ENCODE assay signal across 1 cellular context in the genomic region with DNA sequence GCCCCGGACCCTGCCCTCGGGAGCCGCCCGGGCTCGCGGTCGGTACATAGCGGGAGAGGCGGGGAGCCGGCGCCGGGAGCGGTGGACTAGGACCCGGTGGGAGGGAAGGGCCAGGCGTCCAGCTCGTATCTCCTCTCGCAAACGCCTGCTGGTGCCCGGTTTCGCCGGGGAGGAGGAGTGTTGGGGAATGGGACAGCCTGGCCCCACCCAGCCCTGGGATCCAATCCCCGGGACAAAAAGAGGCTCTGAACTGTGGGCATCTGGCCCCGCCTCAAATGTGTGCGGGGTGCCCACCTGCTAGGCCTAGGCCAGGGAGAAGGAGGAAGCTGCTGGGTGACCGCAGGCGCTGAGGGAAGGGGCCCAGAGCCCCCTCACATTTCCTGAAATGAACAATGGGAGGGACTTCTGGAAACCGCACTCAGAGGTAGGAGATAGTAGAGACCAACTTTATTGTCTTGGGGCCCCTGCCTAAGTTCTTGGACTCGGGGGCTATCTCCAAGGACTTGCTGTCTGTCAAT.
TF ChIP-seq lines count a peak whose summit lies in the region.

A gene with protein sequence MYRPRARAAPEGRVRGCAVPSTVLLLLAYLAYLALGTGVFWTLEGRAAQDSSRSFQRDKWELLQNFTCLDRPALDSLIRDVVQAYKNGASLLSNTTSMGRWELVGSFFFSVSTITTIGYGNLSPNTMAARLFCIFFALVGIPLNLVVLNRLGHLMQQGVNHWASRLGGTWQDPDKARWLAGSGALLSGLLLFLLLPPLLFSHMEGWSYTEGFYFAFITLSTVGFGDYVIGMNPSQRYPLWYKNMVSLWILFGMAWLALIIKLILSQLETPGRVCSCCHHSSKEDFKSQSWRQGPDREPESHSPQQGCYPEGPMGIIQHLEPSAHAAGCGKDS (minus strand): TSS at position 147 of the 518 bp plus-strand sequence. CDS start 99 bp downstream, at position 48.

TF ChIP-seq in HepG2, 621 proteins besides CTCF, POLR2A, EP300 and RAD21 (continued from another document):
- TF ChIP-seq, protein P1, sequence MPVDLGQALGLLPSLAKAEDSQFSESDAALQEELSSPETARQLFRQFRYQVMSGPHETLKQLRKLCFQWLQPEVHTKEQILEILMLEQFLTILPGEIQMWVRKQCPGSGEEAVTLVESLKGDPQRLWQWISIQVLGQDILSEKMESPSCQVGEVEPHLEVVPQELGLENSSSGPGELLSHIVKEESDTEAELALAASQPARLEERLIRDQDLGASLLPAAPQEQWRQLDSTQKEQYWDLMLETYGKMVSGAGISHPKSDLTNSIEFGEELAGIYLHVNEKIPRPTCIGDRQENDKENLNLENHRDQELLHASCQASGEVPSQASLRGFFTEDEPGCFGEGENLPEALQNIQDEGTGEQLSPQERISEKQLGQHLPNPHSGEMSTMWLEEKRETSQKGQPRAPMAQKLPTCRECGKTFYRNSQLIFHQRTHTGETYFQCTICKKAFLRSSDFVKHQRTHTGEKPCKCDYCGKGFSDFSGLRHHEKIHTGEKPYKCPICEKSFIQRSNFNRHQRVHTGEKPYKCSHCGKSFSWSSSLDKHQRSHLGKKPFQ (CRISPR knock-in tag; IDR thresholded peaks at IDR 0.05; ENCODE audit: insufficient replicate concordance), result no peak
- TF ChIP-seq, protein P2, sequence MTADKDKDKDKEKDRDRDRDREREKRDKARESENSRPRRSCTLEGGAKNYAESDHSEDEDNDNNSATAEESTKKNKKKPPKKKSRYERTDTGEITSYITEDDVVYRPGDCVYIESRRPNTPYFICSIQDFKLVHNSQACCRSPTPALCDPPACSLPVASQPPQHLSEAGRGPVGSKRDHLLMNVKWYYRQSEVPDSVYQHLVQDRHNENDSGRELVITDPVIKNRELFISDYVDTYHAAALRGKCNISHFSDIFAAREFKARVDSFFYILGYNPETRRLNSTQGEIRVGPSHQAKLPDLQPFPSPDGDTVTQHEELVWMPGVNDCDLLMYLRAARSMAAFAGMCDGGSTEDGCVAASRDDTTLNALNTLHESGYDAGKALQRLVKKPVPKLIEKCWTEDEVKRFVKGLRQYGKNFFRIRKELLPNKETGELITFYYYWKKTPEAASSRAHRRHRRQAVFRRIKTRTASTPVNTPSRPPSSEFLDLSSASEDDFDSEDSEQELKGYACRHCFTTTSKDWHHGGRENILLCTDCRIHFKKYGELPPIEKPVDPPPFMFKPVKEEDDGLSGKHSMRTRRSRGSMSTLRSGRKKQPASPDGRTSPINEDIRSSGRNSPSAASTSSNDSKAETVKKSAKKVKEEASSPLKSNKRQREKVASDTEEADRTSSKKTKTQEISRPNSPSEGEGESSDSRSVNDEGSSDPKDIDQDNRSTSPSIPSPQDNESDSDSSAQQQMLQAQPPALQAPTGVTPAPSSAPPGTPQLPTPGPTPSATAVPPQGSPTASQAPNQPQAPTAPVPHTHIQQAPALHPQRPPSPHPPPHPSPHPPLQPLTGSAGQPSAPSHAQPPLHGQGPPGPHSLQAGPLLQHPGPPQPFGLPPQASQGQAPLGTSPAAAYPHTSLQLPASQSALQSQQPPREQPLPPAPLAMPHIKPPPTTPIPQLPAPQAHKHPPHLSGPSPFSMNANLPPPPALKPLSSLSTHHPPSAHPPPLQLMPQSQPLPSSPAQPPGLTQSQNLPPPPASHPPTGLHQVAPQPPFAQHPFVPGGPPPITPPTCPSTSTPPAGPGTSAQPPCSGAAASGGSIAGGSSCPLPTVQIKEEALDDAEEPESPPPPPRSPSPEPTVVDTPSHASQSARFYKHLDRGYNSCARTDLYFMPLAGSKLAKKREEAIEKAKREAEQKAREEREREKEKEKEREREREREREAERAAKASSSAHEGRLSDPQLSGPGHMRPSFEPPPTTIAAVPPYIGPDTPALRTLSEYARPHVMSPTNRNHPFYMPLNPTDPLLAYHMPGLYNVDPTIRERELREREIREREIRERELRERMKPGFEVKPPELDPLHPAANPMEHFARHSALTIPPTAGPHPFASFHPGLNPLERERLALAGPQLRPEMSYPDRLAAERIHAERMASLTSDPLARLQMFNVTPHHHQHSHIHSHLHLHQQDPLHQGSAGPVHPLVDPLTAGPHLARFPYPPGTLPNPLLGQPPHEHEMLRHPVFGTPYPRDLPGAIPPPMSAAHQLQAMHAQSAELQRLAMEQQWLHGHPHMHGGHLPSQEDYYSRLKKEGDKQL (CRISPR knock-in tag; IDR thresholded peaks at IDR 0.05; ENCODE audit: low read depth), result no peak
- TF ChIP-seq ZNF383 (CRISPR knock-in tag; IDR thresholded peaks at IDR 0.05; ENCODE audit: borderline replicate concordance) (no peak), TBX3 (IDR thresholded peaks at IDR 0.05; ENCODE audit: borderline replicate concordance) (no peak), TCF7 (IDR thresholded peaks at IDR 0.05; ENCODE audit: low read depth) (no peak), SMARCE1 (IDR thresholded peaks at IDR 0.05; ENCODE audit: borderline replicate concordance) (no peak)
